15 cellular contexts compared by ENCODE assay signal in the genomic region with DNA sequence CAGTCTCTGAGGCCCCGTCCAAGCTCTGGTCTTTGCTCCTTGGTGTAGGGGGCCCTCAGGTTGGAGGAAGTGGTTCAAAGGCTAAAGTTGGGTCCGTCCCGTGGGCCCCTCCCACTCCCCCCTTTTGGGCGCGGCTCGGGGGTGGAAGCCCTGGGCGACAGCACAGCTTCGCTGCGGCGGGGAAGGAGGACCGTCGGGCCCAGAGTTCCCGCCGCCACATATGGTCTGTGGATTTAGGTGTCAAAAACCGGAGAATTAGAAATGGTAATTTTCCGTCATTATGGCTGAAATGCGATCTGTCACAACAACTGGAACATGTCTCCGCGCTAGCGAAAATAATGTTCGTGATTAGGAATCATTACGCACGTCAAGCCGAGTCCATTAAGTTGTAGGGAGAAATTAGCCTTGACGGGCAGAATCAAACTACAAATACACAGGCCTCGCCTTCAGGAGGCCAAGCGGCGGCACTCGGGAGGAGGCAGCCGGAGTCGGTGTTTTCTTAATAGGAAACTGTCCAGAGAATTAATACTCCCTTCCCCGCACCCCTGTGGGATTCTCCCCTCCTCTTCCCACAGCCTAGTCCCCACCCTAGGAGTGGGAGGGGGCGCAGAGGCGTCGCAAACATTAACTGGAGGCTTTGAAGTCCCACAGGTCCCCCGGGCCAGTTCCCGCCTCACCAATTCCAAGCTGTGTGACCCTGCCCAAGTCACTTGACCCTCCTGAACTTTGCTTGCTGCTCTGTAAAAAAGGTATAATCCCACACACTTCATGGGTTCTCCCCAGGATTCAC. TPM values are rescaled to one million over a fixed set of nuclear protein-coding genes. Genes with fewer than 3 reads are reported as not detected.
DNase-seq lines count a peak whose midpoint lies in the region; ATAC-seq and TF ChIP-seq lines count a peak whose summit lies in the region.
"Had no signal": no experiment of that assay in that cellular context is flagged by ENCODE, and none has a peak within 500 bp of the region (broad histone marks: within the 10 kb centered on the region; RNA-seq: fewer than 3 reads in every experiment).

No MANE protein-coding gene starts in this region.

- no CpG with 5 or more reads among the region's 37 CpGs for WGBS in H9 (ENCODE audit: extremely low coverage, insufficient read length, low lambda C conversion rate)

- ATAC-seq in activated T-cell treated with anti-CD3 and anti-CD28 coated beads, Interleukin-2, amount 50 U/mL, for 72 hours (replicated peaks in 1 of 2) = no peak
- no peak for ATAC-seq in CD8-positive, alpha-beta T cell

- peaks cover 3% of the 10 kb centered on the region for H3K9me3 ChIP-seq in H9 (ENCODE audit: control insufficient read depth, low read depth, low read length)
- H3K9me3 ChIP-seq in CD8-positive, alpha-beta T cell (ENCODE audit: low read length) = no peaks in the 10 kb centered on the region

- no peak overlapping the region for H2BK20ac ChIP-seq in H9 (ENCODE audit: low read depth, low read length, poor library complexity, severe bottlenecking)

- H3K14ac ChIP-seq in H9 (ENCODE audit: insufficient read depth, low read length) = no peak overlapping the region

- POLR2A ChIA-PET in CD8-positive, alpha-beta T cell (lab: Charles Lee) = no interaction called here

- H3K27me3 ChIP-seq in H9 (ENCODE audit: insufficient read depth, low read length) = peaks cover 90% of the 10 kb centered on the region
- peaks cover 43% of the 10 kb centered on the region for H3K27me3 ChIP-seq in CD8-positive, alpha-beta T cell (ENCODE audit: insufficient read depth, low read length)

- H3K36me3 ChIP-seq in CD8-positive, alpha-beta T cell (ENCODE audit: insufficient read depth, low read length) = no peaks in the 10 kb centered on the region

- peaks cover 7% of the 10 kb centered on the region for H3K23me2 ChIP-seq in H9 (ENCODE audit: insufficient read length, low read depth, low read length, poor library complexity, severe bottlenecking)

- H3K23ac ChIP-seq in H9 (ENCODE audit: insufficient read length, low read depth, low read length) = no peak overlapping the region

- no peak overlapping the region for H4K91ac ChIP-seq in H9 (ENCODE audit: insufficient read length, low read depth, low read length)

- no peaks in the 10 kb centered on the region for H3K79me2 ChIP-seq in H9 (ENCODE audit: insufficient read depth, low read length)

- no peak overlapping the region for H3K4ac ChIP-seq in H9 (ENCODE audit: low read depth, low read length)

- peaks cover 6% of the 10 kb centered on the region in 2 donors for H3K36me3 Mint-ChIP-seq in activated T-cell treated with anti-CD3 and anti-CD28 coated beads, Interleukin-2, amount 50 U/mL, for 72 hours (ENCODE audit: insufficient read depth in 2 of 2)
- H3K36me3 Mint-ChIP-seq in H9 (ENCODE audit: insufficient read depth in 1 of 3, low read depth in 3 of 3) = peaks cover 2 to 5% (median 4%) of the 10 kb centered on the region in 3 experiments; a peak in 5 of 7 replicates
- H3K36me3 Mint-ChIP-seq in CD8-positive, alpha-beta T cell = no peaks in the 10 kb centered on the region
- H3K36me3 Mint-ChIP-seq: mesothelial cell of epicardium had no signal

- H3K4me1 Mint-ChIP-seq in activated T-cell treated with anti-CD3 and anti-CD28 coated beads, Interleukin-2, amount 50 U/mL, for 72 hours (ENCODE audit: low read depth) = peaks cover 33% of the 10 kb centered on the region
- peaks cover 44 to 45% of the 10 kb centered on the region in 2 experiments for H3K4me1 Mint-ChIP-seq in H9
- peaks cover 33% of the 10 kb centered on the region for H3K4me1 Mint-ChIP-seq in CD8-positive, alpha-beta T cell (ENCODE audit: low read depth)
- H3K4me1 Mint-ChIP-seq: mesothelial cell of epicardium had no signal

- H2BK120ac ChIP-seq in H9 (ENCODE audit: low read depth, low read length, poor library complexity, severe bottlenecking) = no peak overlapping the region

- no peak overlapping the region for H4K8ac ChIP-seq in H9 (replicated peaks; ENCODE audit: insufficient read length, low read depth, low read length)

- TF ChIP-seq CTCF in H9 (conservative IDR thresholded peaks at IDR 0.05) = no peak
- no peak for TF ChIP-seq CTCF in coronary artery (IDR thresholded peaks at IDR 0.05)
- no peak for TF ChIP-seq CTCF in CD8-positive, alpha-beta T cell (IDR thresholded peaks at IDR 0.05)

- no peak overlapping the region for H3K4me3 ChIP-seq in coronary artery
- H3K4me3 ChIP-seq in CD8-positive, alpha-beta T cell (ENCODE audit: low read depth, low read length) = no peak overlapping the region

- H2BK12ac ChIP-seq in H9 (ENCODE audit: insufficient read length, low read depth, low read length) = no peak overlapping the region

- H2AK5ac ChIP-seq in H9 (ENCODE audit: insufficient read length, low read length) = no peak overlapping the region

- no peaks in the 10 kb centered on the region for H3K9me3 Mint-ChIP-seq in activated T-cell treated with anti-CD3 and anti-CD28 coated beads, Interleukin-2, amount 50 U/mL, for 72 hours
- H3K9me3 Mint-ChIP-seq in H9 = peaks cover 5% of the 10 kb centered on the region in 2 experiments
- no peaks in the 10 kb centered on the region for H3K9me3 Mint-ChIP-seq in CD8-positive, alpha-beta T cell
- H3K9me3 Mint-ChIP-seq: mesothelial cell of epicardium had no signal

- no peaks in the 10 kb centered on the region for H3K79me1 ChIP-seq in H9 (ENCODE audit: insufficient read depth, low read depth, low read length, poor library complexity, severe bottlenecking)

- H3K27me3 Mint-ChIP-seq in activated T-cell treated with anti-CD3 and anti-CD28 coated beads, Interleukin-2, amount 50 U/mL, for 72 hours (ENCODE audit: low read depth) = peaks cover 90% of the 10 kb centered on the region
- peaks cover 99% of the 10 kb centered on the region for H3K27me3 Mint-ChIP-seq in H9 (ENCODE audit: low read depth)
- H3K27me3 Mint-ChIP-seq in CD8-positive, alpha-beta T cell (ENCODE audit: low read depth) = peaks cover 84% of the 10 kb centered on the region

- H3K56ac ChIP-seq in H9 (ENCODE audit: insufficient read length, low read depth, low read length) = no peak overlapping the region

- H3T11ph ChIP-seq in H9 (ENCODE audit: low read length) = no peak overlapping the region

- peak overlapping the region; percentile 62 to 74 for H3K4me3 Mint-ChIP-seq in activated T-cell treated with anti-CD3 and anti-CD28 coated beads, Interleukin-2, amount 50 U/mL, for 72 hours
- peak overlapping the region in 1 of 2 experiments; percentile 59; a peak in 2 of 5 replicates for H3K4me3 Mint-ChIP-seq in H9
- H3K4me3 Mint-ChIP-seq in CD8-positive, alpha-beta T cell = no peak overlapping the region
- H3K4me3 Mint-ChIP-seq: mesothelial cell of epicardium had no signal

- DNase-seq in activated T-cell treated with anti-CD3 and anti-CD28 coated beads, Interleukin-2, amount 50 U/mL, for 72 hours = no peak
- DNase-seq in activated T-cell treated with anti-CD3 and anti-CD28 coated beads for 4 hours (no peak), H9 (no peak), coronary artery (ENCODE audit: low spot score) (peak; percentile 43), A172 (ENCODE audit: low spot score) (no peak), cardiac septum (ENCODE audit: low spot score) (no peak)
- DNase-seq in stimulated activated CD8-positive, alpha-beta memory T cell treated with anti-CD3 and anti-CD28 coated beads, Interleukin-4, amount 100 ng/mL, for 48 hours = peak; percentile 21
- DNase-seq in CD8-positive, alpha-beta T cell = no peak
- DNase-seq: caudate nucleus; foreskin melanocyte; NCI-H2171; NK-92 treated with Interleukin-12 subunit alpha and Interleukin-12 subunit beta, amount 100 ng/mL, for 24 hours; SHP77 treated with DMSO at 0.1 percent for 48 hours; substantia nigra had no signal

- no peak overlapping the region for H4K5ac ChIP-seq in H9 (ENCODE audit: insufficient read length, low read depth, low read length)

- H3K4me1 ChIP-seq in H9 (ENCODE audit: insufficient read depth, low read length) = peaks cover 4% of the 10 kb centered on the region
- peaks cover 35% of the 10 kb centered on the region for H3K4me1 ChIP-seq in CD8-positive, alpha-beta T cell (ENCODE audit: insufficient read depth, low read length)

- CTCF ChIA-PET in CD8-positive, alpha-beta T cell (lab: Charles Lee) = interaction anchor here (0.6 to 1.0 kb wide), 3 partner anchors 19 to 852 kb away, joined by 3 to 4 read pairs (median 4); no protein-coding TSS in a partner anchor

- intact Hi-C loops in CD8-positive, alpha-beta T cell (cut with DNase I, micrococcal nuclease) = no loop called here
- intact Hi-C loops in cardiac septum (cut with DNase I) = no loop called here

- H3K27ac ChIP-seq in H9 (ENCODE audit: insufficient read length, low read depth, low read length) = no peak overlapping the region
- H3K27ac ChIP-seq in coronary artery = no peak overlapping the region
- H3K27ac ChIP-seq in CD8-positive, alpha-beta T cell (ENCODE audit: low read depth, low read length) = no peak overlapping the region

- peak overlapping the region; percentile 46 for H3K4me2 ChIP-seq in H9 (ENCODE audit: insufficient read depth, insufficient read length, low read length)

- no peak overlapping the region for H3K18ac ChIP-seq in H9 (ENCODE audit: insufficient read length, low read depth, low read length)

- no peaks in the 10 kb centered on the region for H4K20me1 ChIP-seq in H9 (ENCODE audit: control insufficient read depth, insufficient read depth, insufficient read length)

- no peak overlapping the region for H2AFZ ChIP-seq in H9 (ENCODE audit: low read length)

- no peak overlapping the region for H2BK15ac ChIP-seq in H9 (ENCODE audit: low read depth, low read length)

- no peak overlapping the region for H2BK5ac ChIP-seq in H9 (ENCODE audit: insufficient read length, low read length)

- H3K9ac ChIP-seq in H9 (ENCODE audit: extremely low read depth, insufficient read length, low read length) = no peak overlapping the region

- H3K27ac Mint-ChIP-seq in activated T-cell treated with anti-CD3 and anti-CD28 coated beads, Interleukin-2, amount 50 U/mL, for 72 hours = peak overlapping the region; percentile 27
- H3K27ac Mint-ChIP-seq in H9 = no peak overlapping the region
- no peak overlapping the region for H3K27ac Mint-ChIP-seq in CD8-positive, alpha-beta T cell
- H3K27ac Mint-ChIP-seq: mesothelial cell of epicardium had no signal

RNA-seq across cellular contexts. Expression of a gene that starts 15.0 kb away (rescaled TPM):
- not detected for total RNA-seq in activated T-cell treated with anti-CD3 and anti-CD28 coated beads, Interleukin-2, amount 50 U/mL, for 72 hours
- total RNA-seq in H9 (2021) = 1.9 and 2.3 TPM in 2 replicates
- total RNA-seq in A172 (2014; rRNA removed; shearing (Covaris generic)) = 0.03 and 0.55 TPM in 2 replicates
- not detected for total RNA-seq in CD8-positive, alpha-beta T cell
- total RNA-seq in cardiac septum = 0.30 TPM

RNA-seq across cellular contexts. Expression of a gene that starts 45.2 kb away (rescaled TPM):
- 10 to 100 TPM; 15.6 to 16.8 TPM for total RNA-seq in activated T-cell treated with anti-CD3 and anti-CD28 coated beads, Interleukin-2, amount 50 U/mL, for 72 hours
- 17.7 and 19.8 TPM in 2 replicates for total RNA-seq in H9 (2021)
- total RNA-seq in A172 (2014; rRNA removed; shearing (Covaris generic)) = 26.5 and 34.8 TPM in 2 replicates
- 1 to 10 TPM; 4.2 to 4.6 TPM for total RNA-seq in CD8-positive, alpha-beta T cell
- total RNA-seq in cardiac septum = 25.9 TPM

Comparison
In these comparisons a context has a peak if more than half of its experiments do, and no peak if none do; other contexts are left out.
1. DNase-seq: peak in coronary artery (single experiment) and stimulated activated CD8-positive, alpha-beta memory T cell treated with anti-CD3 and anti-CD28 coated beads, Interleukin-4, amount 100 ng/mL, for 48 hours (single experiment); none in activated T-cell treated with anti-CD3 and anti-CD28 coated beads, Interleukin-2, amount 50 U/mL, for 72 hours (0 of 2), activated T-cell treated with anti-CD3 and anti-CD28 coated beads for 4 hours (single experiment), H9 (single experiment), A172 (single experiment), CD8-positive, alpha-beta T cell (0 of 7) and cardiac septum (single experiment).